Comparison of ENCODE assay signal across 8 cellular contexts in genomic region chr18:51235011-51235789, GRCh38. TPM values are rescaled to one million over a fixed set of nuclear protein-coding genes. Genes with fewer than 3 reads are reported as not detected.
DNase-seq lines count a peak whose midpoint lies in the region; ATAC-seq and TF ChIP-seq lines count a peak whose summit lies in the region.

No MANE protein-coding gene starts in this region.

- H3K4me1 ChIP-seq in HEK293 (ENCODE audit: control insufficient read depth, insufficient read depth, low read length) (peaks cover 19% of the 10 kb centered on the region), foreskin keratinocyte (peaks cover 13% of the 10 kb centered on the region)

- H3K9me3 ChIP-seq in HEK293 (ENCODE audit: control insufficient read depth, insufficient read depth, low read depth, low read length) = no peaks in the 10 kb centered on the region

- ATAC-seq in GM18498 (IDR thresholded peaks at IDR 0.05; ENCODE audit: unreplicated experiment) = peak; percentile 78
- peak; percentile 92 for ATAC-seq in foreskin keratinocyte
- ATAC-seq in GM19467 (IDR thresholded peaks at IDR 0.05; ENCODE audit: unreplicated experiment) = no peak

- no peak overlapping the region for H3K4me3 ChIP-seq in HEK293 (ENCODE audit: low read depth, low read length)

- no peak for TF ChIP-seq CTCF in HEK293 (tag by site-specific recombination; IDR thresholded peaks at IDR 0.05)
- no peak for TF ChIP-seq CTCF in foreskin keratinocyte (conservative IDR thresholded peaks at IDR 0.05)

- DNase-seq in RKO (ENCODE audit: low spot score) = peak; percentile 37
- peak; percentile 42 to 73 for DNase-seq in foreskin keratinocyte
- no peak for DNase-seq in GM19238 (ENCODE audit: insufficient read length, low spot score)
- no peak for DNase-seq in midbrain (lab: John Stamatoyannopoulos, UW)
- DNase-seq in NCI-H2171 (lab: John Stamatoyannopoulos, UW) = no peak

- no peaks in the 10 kb centered on the region for H3K36me3 ChIP-seq in HEK293 (ENCODE audit: control insufficient read depth in 2 of 2, insufficient read depth in 1 of 2, low read length in 2 of 2)

- H3K27ac ChIP-seq in HEK293 (ENCODE audit: extremely low read depth, low read depth, low read length) (peak overlapping the region; percentile 56; the same call in 1 of the 2 replicates), foreskin keratinocyte (peak overlapping the region; percentile 54)

- CTCF ChIA-PET in HEK293 (lab: Yijun Ruan, JAX) = interaction anchor here (0.5 to 1.6 kb wide), 7 partner anchors 9 to 286 kb away, joined by 3 to 4 read pairs (median 4); no protein-coding TSS in a partner anchor

- POLR2A ChIA-PET in HEK293 (lab: Yijun Ruan, JAX) = interaction anchor here (1.0 to 2.6 kb wide), 5 partner anchors 29 to 125 kb away, joined by 3 to 32 read pairs (median 6); partner anchors contain the start of gene MEX3C

- no peaks in the 10 kb centered on the region for H3K27me3 ChIP-seq in foreskin keratinocyte

TF ChIP-seq in HEK293, 187 proteins besides CTCF, POLR2A, EP300 and RAD21 (continues in another document):
- no peak for TF ChIP-seq ZNF18 (tag by site-specific recombination; IDR thresholded peaks at IDR 0.05)
- no peak for TF ChIP-seq ZNF610 (tag by site-specific recombination; IDR thresholded peaks at IDR 0.05; ENCODE audit: borderline replicate concordance)
- no peak for TF ChIP-seq ZNF571 (tag by site-specific recombination; IDR thresholded peaks at IDR 0.05)
- no peak for TF ChIP-seq ZNF24 (tag by site-specific recombination; IDR thresholded peaks at IDR 0.05)
- no peak for TF ChIP-seq ZNF394 (tag by site-specific recombination; IDR thresholded peaks at IDR 0.05; ENCODE audit: borderline replicate concordance)
- no peak for TF ChIP-seq ZNF169 (tag by site-specific recombination; IDR thresholded peaks at IDR 0.05)
- peak; percentile 66; the same call in 1 of the 2 replicates for TF ChIP-seq KLF17 (tag by site-specific recombination; IDR thresholded peaks at IDR 0.05)
- peak; percentile 37; the same call in 1 of the 2 replicates for TF ChIP-seq ZNF449 (tag by site-specific recombination; IDR thresholded peaks at IDR 0.05)
- TF ChIP-seq ZBTB11 (tag by site-specific recombination; conservative IDR thresholded peaks at IDR 0.05; ENCODE audit: low read depth) = no peak
- no peak for TF ChIP-seq ZNF549 (tag by site-specific recombination; IDR thresholded peaks at IDR 0.05)
- peak; percentile 54; the same call in 1 of the 2 replicates for TF ChIP-seq ZNF692 (tag by site-specific recombination; IDR thresholded peaks at IDR 0.05)
- TF ChIP-seq ZNF324 (tag by site-specific recombination; IDR thresholded peaks at IDR 0.05) = no peak
- no peak for TF ChIP-seq ZNF658 (tag by site-specific recombination; IDR thresholded peaks at IDR 0.05)
- TF ChIP-seq PRDM10 (tag by site-specific recombination; IDR thresholded peaks at IDR 0.05) = peak; percentile 25; the same call in 1 of the 2 replicates
- TF ChIP-seq ZNF292 (tag by site-specific recombination; IDR thresholded peaks at IDR 0.05; ENCODE audit: borderline replicate concordance, low read depth) = no peak
- TF ChIP-seq SP3 (tag by site-specific recombination; IDR thresholded peaks at IDR 0.05) = 0 out of 2 replicates have a peak, but pooled peaks have one; percentile 27

RNA-seq across cellular contexts. Expression of gene MEX3C, which starts 37.7 kb away (rescaled TPM):
- total RNA-seq in foreskin keratinocyte = 57.0 and 66.5 TPM in 2 replicates
- polyA plus RNA-seq in foreskin keratinocyte = 20.1 and 21.7 TPM in 2 replicates

Comparison
In these comparisons a context has a peak if more than half of its experiments do, and no peak if none do; other contexts are left out.
1. DNase-seq: peak in RKO (single experiment) and foreskin keratinocyte (2 of 2); none in GM19238 (single experiment), midbrain (single experiment) and NCI-H2171 (single experiment).